In genomic region chr13:75803175-75803611, GRCh38 we compare ENCODE assay signal across 9 cellular contexts.
DNase-seq lines count a peak whose midpoint lies in the region; ATAC-seq and TF ChIP-seq lines count a peak whose summit lies in the region.
"Had no signal": no experiment of that assay in that cellular context is flagged by ENCODE, and none has a peak within 500 bp of the region (broad histone marks: within the 10 kb centered on the region; RNA-seq: fewer than 3 reads in every experiment).

No MANE protein-coding gene starts in this region.

- no peak for TF ChIP-seq EP300 in suprapubic skin (IDR thresholded peaks at IDR 0.05)

- H3K27ac ChIP-seq in thoracic aorta (peak overlapping the region; percentile 87 to 93), esophagus squamous epithelium (no peak overlapping the region), suprapubic skin (no peak overlapping the region), adrenal gland (no peak overlapping the region)
- H3K27ac ChIP-seq: neutrophil had no signal

- H3K36me3 Mint-ChIP-seq in effector memory CD8-positive, alpha-beta T cell (ENCODE audit: insufficient read depth), result no peaks in the 10 kb centered on the region

- DNase-seq in DMS53 treated with DMSO at 0.1 percent for 48 hours (lab: John Stamatoyannopoulos, UW; ENCODE audit: unreplicated experiment) (peak; percentile 24), NCI-H1417 treated with DMSO at 0.1 percent for 48 hours (lab: John Stamatoyannopoulos, UW) (peak; percentile 66), thoracic aorta (ENCODE audit: low spot score) (no peak), esophagus squamous epithelium (lab: John Stamatoyannopoulos, UW) (no peak), suprapubic skin (ENCODE audit: low spot score in 2 of 2) (no peak), adrenal gland (no peak)
- no peak for DNase-seq in effector memory CD8-positive, alpha-beta T cell

- H3K4me1 Mint-ChIP-seq in effector memory CD8-positive, alpha-beta T cell (ENCODE audit: low read depth in 2 of 2), result peaks cover 4 to 6% of the 10 kb centered on the region in 2 donors

- peak; percentile 76 for ATAC-seq in GM21447 (IDR thresholded peaks at IDR 0.05; ENCODE audit: unreplicated experiment)
- peak; percentile 68 for ATAC-seq in effector memory CD8-positive, alpha-beta T cell (replicated peaks)
- no peak for ATAC-seq in thoracic aorta (ENCODE audit: insufficient number of reproducible peaks, low FRiP score, low read depth)

- H3K27me3 ChIP-seq in thoracic aorta (replicated peaks; ENCODE audit: insufficient read depth) (no peaks in the 10 kb centered on the region), esophagus squamous epithelium (no peaks in the 10 kb centered on the region), suprapubic skin (no peaks in the 10 kb centered on the region), adrenal gland (no peaks in the 10 kb centered on the region)
- H3K27me3 ChIP-seq: neutrophil had no signal

- H3K4me3 Mint-ChIP-seq in effector memory CD8-positive, alpha-beta T cell, result peak overlapping the region in 1 of 2 donors; percentile 2

- intact Hi-C loops in esophagus squamous epithelium (cut with DNase I), result no loop called here
- intact Hi-C loops in adrenal gland (cut with DNase I), result no loop called here

- WGBS in esophagus squamous epithelium, 2 donors, result 33 to 45% methylated on average over 1 of the region's 1 CpG
- WGBS in suprapubic skin, result 70% methylated on average over 1 of the region's 1 CpG
- 38 to 85% (median 64%) methylated on average over 1 of the region's 1 CpG for WGBS in adrenal gland, 4 donors

- H3K4me1 ChIP-seq in thoracic aorta (ENCODE audit: control insufficient read depth in 1 of 2, low read depth in 2 of 2), result peaks cover 4 to 51% of the 10 kb centered on the region in 2 donors
- H3K4me1 ChIP-seq in esophagus squamous epithelium, result peaks cover 0 to 8% (median 0%) of the 10 kb centered on the region in 3 donors
- H3K4me1 ChIP-seq in suprapubic skin, result no peaks in the 10 kb centered on the region
- H3K4me1 ChIP-seq in adrenal gland (replicated peaks in 1 of 2), result no peaks in the 10 kb centered on the region

- no peaks in the 10 kb centered on the region for H3K27me3 Mint-ChIP-seq in effector memory CD8-positive, alpha-beta T cell

- H3K4me3 ChIP-seq in thoracic aorta (peak overlapping the region; percentile 74), esophagus squamous epithelium (no peak overlapping the region), suprapubic skin (no peak overlapping the region), adrenal gland (no peak overlapping the region)

- no peak for TF ChIP-seq CTCF in thoracic aorta (IDR thresholded peaks at IDR 0.05)
- no peak for TF ChIP-seq CTCF in esophagus squamous epithelium (IDR thresholded peaks at IDR 0.05)
- TF ChIP-seq CTCF in suprapubic skin (IDR thresholded peaks at IDR 0.05), result no peak
- no peak for TF ChIP-seq CTCF in adrenal gland (IDR thresholded peaks at IDR 0.05)

- no peaks in the 10 kb centered on the region for H3K9me3 ChIP-seq in thoracic aorta
- H3K9me3 ChIP-seq in esophagus squamous epithelium, result no peaks in the 10 kb centered on the region
- H3K9me3 ChIP-seq in suprapubic skin, result no peaks in the 10 kb centered on the region
- H3K9me3 ChIP-seq in adrenal gland (replicated peaks in 1 of 3), result no peaks in the 10 kb centered on the region
- H3K9me3 ChIP-seq: neutrophil had no signal

- TF ChIP-seq POLR2A in esophagus squamous epithelium (IDR thresholded peaks at IDR 0.05), result no peak
- TF ChIP-seq POLR2A in suprapubic skin (IDR thresholded peaks at IDR 0.05), result no peak
- TF ChIP-seq POLR2A in adrenal gland (IDR thresholded peaks at IDR 0.05), result no peak

- H3K9me3 Mint-ChIP-seq in effector memory CD8-positive, alpha-beta T cell, result no peaks in the 10 kb centered on the region

- H3K27ac Mint-ChIP-seq in effector memory CD8-positive, alpha-beta T cell, result peak overlapping the region; percentile 6 to 9

- no peaks in the 10 kb centered on the region for H3K36me3 ChIP-seq in thoracic aorta
- H3K36me3 ChIP-seq in esophagus squamous epithelium, result peaks cover 0 to 73% (median 0%) of the 10 kb centered on the region in 3 donors
- peaks cover 8% of the 10 kb centered on the region for H3K36me3 ChIP-seq in suprapubic skin
- no peaks in the 10 kb centered on the region for H3K36me3 ChIP-seq in adrenal gland (replicated peaks in 1 of 2)
- H3K36me3 ChIP-seq: neutrophil had no signal

Comparison
In these comparisons a context has a peak if more than half of its experiments do, and no peak if none do; other contexts are left out.
1. DNase-seq: peak in DMS53 treated with DMSO at 0.1 percent for 48 hours (single experiment) and NCI-H1417 treated with DMSO at 0.1 percent for 48 hours (single experiment); none in effector memory CD8-positive, alpha-beta T cell (0 of 3), thoracic aorta (single experiment), esophagus squamous epithelium (single experiment), suprapubic skin (0 of 2) and adrenal gland (0 of 7).
2. H3K27ac ChIP-seq: peak in thoracic aorta (2 of 2); none in esophagus squamous epithelium (0 of 4), suprapubic skin (single experiment) and adrenal gland (0 of 5).